20 cellular contexts compared by ENCODE assay signal in genomic region chr11:36216061-36216615, GRCh38.
"Had no signal": no experiment of that assay in that cellular context is flagged by ENCODE, and none has a peak within 500 bp of the region (broad histone marks: within the 10 kb centered on the region; RNA-seq: fewer than 3 reads in every experiment).

No MANE protein-coding gene starts in this region.

- H3K4me2 ChIP-seq: SK-N-SH had no signal

- DNase-seq: Karpas-422, KG1, MG63, NCI-H1092, NCI-H1105 treated with DMSO at 0.1 percent for 48 hours, NCI-H1417 treated with DMSO at 0.1 percent for 48 hours, NCI-H146, NCI-H1694 treated with DMSO at 0.1 percent for 48 hours, NCI-H1930, NCI-H2081, NCI-H2107, NCI-H2227 treated with DMSO at 0.1 percent for 48 hours, NCI-H524, NCI-H526 treated with DMSO at 0.1 percent for 48 hours, NCI-H774, RPMI8226, SHP77, SK-N-SH, SW 1271 had no signal

- H3K27ac ChIP-seq: HL-60 had no signal

- H3K36me3 ChIP-seq: MG63 had no signal

- H3K27me3 ChIP-seq: MG63 had no signal

- H3K9me3 ChIP-seq: SK-N-SH had no signal

- H3K4me3 ChIP-seq: MG63 had no signal

- H3K9ac ChIP-seq: SK-N-SH had no signal
